17 cellular contexts compared by ENCODE assay signal in the genomic region with DNA sequence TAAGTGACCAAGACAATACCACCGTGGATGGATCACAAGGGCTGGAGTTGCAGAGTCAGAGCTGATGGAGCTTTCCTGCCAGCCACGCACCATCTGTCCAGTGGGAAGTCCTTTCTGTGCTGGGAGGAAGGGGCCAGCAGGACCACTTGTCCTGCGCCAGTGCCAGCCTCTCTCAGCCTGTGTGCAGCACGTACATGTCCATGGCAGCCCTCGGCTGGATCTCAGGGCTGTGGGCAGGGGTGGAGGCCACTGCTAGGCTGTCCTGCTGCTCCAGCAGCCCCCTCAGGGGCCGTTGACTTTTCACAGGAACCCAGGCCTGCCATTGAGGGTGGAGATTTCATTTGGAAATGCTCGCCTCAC. TPM values are rescaled to one million over a fixed set of nuclear protein-coding genes. Genes with fewer than 3 reads are reported as not detected.
DNase-seq lines count a peak whose midpoint lies in the region; ATAC-seq and TF ChIP-seq lines count a peak whose summit lies in the region.
"Had no signal": no experiment of that assay in that cellular context is flagged by ENCODE, and none has a peak within 500 bp of the region (broad histone marks: within the 10 kb centered on the region; RNA-seq: fewer than 3 reads in every experiment).

No MANE protein-coding gene starts in this region.

- in situ Hi-C loops in brain microvascular endothelial cell (cut with HindIII; ENCODE audit: low pct_ligation_motif_present, low sequenced_read_pairs), result no loop called here

- H2BK120ac ChIP-seq in mesendoderm (ENCODE audit: low read depth, low read length), result no peak overlapping the region

- H3K9ac ChIP-seq in HUES48 (ENCODE audit: low read depth, low read length), result no peak overlapping the region
- peak overlapping the region; percentile 56 for H3K9ac ChIP-seq in mesendoderm (ENCODE audit: low read length)

- H3K4me1 ChIP-seq in HUES48 (ENCODE audit: control insufficient read depth, insufficient read depth, low read length) (peaks cover 35% of the 10 kb centered on the region), mesendoderm (ENCODE audit: control insufficient read depth, low read depth, low read length) (peaks cover 15% of the 10 kb centered on the region), suprapubic skin (peaks cover 26% of the 10 kb centered on the region)

- no peak for ATAC-seq in HG02588 (IDR thresholded peaks at IDR 0.05; ENCODE audit: unreplicated experiment)
- ATAC-seq: stimulated activated naive B cell treated with anti-CD40 and anti-IgM and Interleukin-4, amounts not matched to agents 10 μg/mL and 1 μg/mL and 100 μg/mL, for 72 hours; T-cell had no signal

- no peak for TF ChIP-seq POLR2A in suprapubic skin (IDR thresholded peaks at IDR 0.05)

- peak overlapping the region; percentile 90 for H2BK5ac ChIP-seq in mesendoderm (ENCODE audit: low read length)

- H3K27ac ChIP-seq in HUES48 (ENCODE audit: low read depth, low read length) (peak overlapping the region; percentile 88), brain microvascular endothelial cell (peak overlapping the region; percentile 95), mesendoderm (ENCODE audit: low read depth, low read length) (peak overlapping the region; percentile 71), suprapubic skin (peak overlapping the region; percentile 54), WERI-Rb-1 (no peak overlapping the region)

- H3K9me3 ChIP-seq in HUES48 (ENCODE audit: control insufficient read depth, insufficient read depth, low read length) (no peaks in the 10 kb centered on the region), suprapubic skin (no peaks in the 10 kb centered on the region), WERI-Rb-1 (ENCODE audit: severe bottlenecking) (no peaks in the 10 kb centered on the region)

- no peak overlapping the region for H4K8ac ChIP-seq in mesendoderm (ENCODE audit: low read depth, low read length)

- peak overlapping the region; percentile 22 for H3K4ac ChIP-seq in mesendoderm (ENCODE audit: low read depth, low read length)

- H3K4me3 ChIP-seq in HUES48 (ENCODE audit: low read depth, low read length) (no peak overlapping the region), brain microvascular endothelial cell (ENCODE audit: low read depth, low read length) (no peak overlapping the region), mesendoderm (ENCODE audit: low read length) (no peak overlapping the region), suprapubic skin (no peak overlapping the region), WERI-Rb-1 (ENCODE audit: low read depth, low read length) (no peak overlapping the region)

- no peak overlapping the region for H4K5ac ChIP-seq in mesendoderm (ENCODE audit: low read length)

- H3K27me3 ChIP-seq in HUES48 (ENCODE audit: control insufficient read depth, insufficient read depth, low read length) (no peaks in the 10 kb centered on the region), brain microvascular endothelial cell (replicated peaks) (no peaks in the 10 kb centered on the region), mesendoderm (ENCODE audit: insufficient read depth, low read length, poor library complexity) (no peaks in the 10 kb centered on the region), suprapubic skin (no peaks in the 10 kb centered on the region), WERI-Rb-1 (ENCODE audit: insufficient read depth, low read depth, severe bottlenecking) (no peaks in the 10 kb centered on the region)

- no peak overlapping the region for H2AK5ac ChIP-seq in mesendoderm (ENCODE audit: low read length)

- H3K18ac ChIP-seq in mesendoderm (ENCODE audit: low read length), result no peak overlapping the region

- TF ChIP-seq CTCF in brain microvascular endothelial cell (IDR thresholded peaks at IDR 0.05; ENCODE audit: low read depth, low read length, missing control alignments), result no peak
- no peak for TF ChIP-seq CTCF in suprapubic skin (IDR thresholded peaks at IDR 0.05)
- no peak for TF ChIP-seq CTCF in WERI-Rb-1 (IDR thresholded peaks at IDR 0.05; ENCODE audit: low read depth, low read length)

- H3K36me3 ChIP-seq in HUES48 (ENCODE audit: control insufficient read depth, insufficient read depth, low read length) (no peaks in the 10 kb centered on the region), brain microvascular endothelial cell (replicated peaks) (no peaks in the 10 kb centered on the region), mesendoderm (ENCODE audit: control insufficient read depth, insufficient read depth, low read length) (no peaks in the 10 kb centered on the region), suprapubic skin (no peaks in the 10 kb centered on the region), WERI-Rb-1 (no peaks in the 10 kb centered on the region)

- no CpG with 5 or more reads among the region's 7 CpGs for WGBS in mesendoderm (ENCODE audit: extremely low coverage, insufficient coverage, low lambda C conversion rate)
- WGBS in suprapubic skin, result 79% methylated on average over 5 of the region's 7 CpGs

- no peak for DNase-seq in brain microvascular endothelial cell
- DNase-seq in mesendoderm, result no peak
- no peak for DNase-seq in suprapubic skin (ENCODE audit: low spot score in 2 of 2)
- DNase-seq in stimulated activated CD8-positive, alpha-beta memory T cell treated with anti-CD3 and anti-CD28 coated beads, Interleukin-4, amount 100 ng/mL, for 48 hours, result no peak
- no peak for DNase-seq in WERI-Rb-1
- DNase-seq in NCI-H2029 treated with DMSO at 0.1 percent for 48 hours (lab: John Stamatoyannopoulos, UW), result no peak
- DNase-seq: activated CD4-positive, CD25-positive, alpha-beta regulatory T cell treated with anti-CD3 and anti-CD28 coated beads, Interleukin-2, amount 50 U/mL, for 72 hours; activated CD8-positive, alpha-beta memory T cell treated with anti-CD3 and anti-CD28 coated beads, Interleukin-2, amount 50 U/mL, for 48 hours; activated naive CD4-positive, alpha-beta T cell treated with anti-CD3 and anti-CD28 coated beads, Interleukin-2, amount 50 U/mL, for 16 hours; head of caudate nucleus; Kasumi-1; NCI-H1694; NCI-H524 treated with DMSO at 0.1 percent for 48 hours; stimulated activated naive B cell treated with anti-CD40 and anti-IgM and Interleukin-4, amounts not matched to agents 10 μg/mL and 1 μg/mL and 100 μg/mL, for 72 hours; T-cell had no signal

- H2BK15ac ChIP-seq in mesendoderm (replicated peaks; ENCODE audit: low read depth), result no peak overlapping the region

- H3K56ac ChIP-seq in mesendoderm (ENCODE audit: low read length), result peak overlapping the region; percentile 87

- peak overlapping the region; percentile 91 for H3K23ac ChIP-seq in mesendoderm (ENCODE audit: low read length)

- peaks cover 10% of the 10 kb centered on the region for H3K79me1 ChIP-seq in mesendoderm (ENCODE audit: low read length)

- no peak overlapping the region for H3K4me2 ChIP-seq in mesendoderm (ENCODE audit: low read length)

- TF ChIP-seq EP300 in suprapubic skin (IDR thresholded peaks at IDR 0.05), result no peak

- H3K79me2 ChIP-seq in mesendoderm (ENCODE audit: control insufficient read depth, insufficient read depth, low read length), result no peaks in the 10 kb centered on the region

RNA-seq across cellular contexts. Expression of a gene that starts 33.3 kb away (rescaled TPM):
- 61.9 TPM for polyA plus RNA-seq in mesendoderm (2013, experiment 1 of 2)
- 62.7 TPM for polyA plus RNA-seq in mesendoderm (2013, experiment 2 of 2)
- 10 to 100 TPM in 3 of 4 donors, 1 to 10 TPM in 1; 5.8 to 15.2 (median 11.4) TPM for total RNA-seq in suprapubic skin
